Comparison of ENCODE assay signal across 24 cellular contexts in genomic region chr5:91365498-91365897, GRCh38.
"Had no signal": no experiment of that assay in that cellular context is flagged by ENCODE, and none has a peak within 500 bp of the region (broad histone marks: within the 10 kb centered on the region; RNA-seq: fewer than 3 reads in every experiment).

No MANE protein-coding gene starts in this region.

- H3K9ac ChIP-seq: neural progenitor cell had no signal

- ATAC-seq: heart left ventricle; left cardiac atrium; left ventricle myocardium superior; mucosa of descending colon; natural killer cell treated with Interleukin-12 subunit alpha and Interleukin-12 subunit beta and Interleukin-15 and Interleukin-18, amount 100 ng/mL, for 72 hours; stimulated activated effector memory CD8-positive, alpha-beta T cell treated with anti-CD3 and anti-CD28 coated beads, Interleukin-12 subunit alpha, Interleukin-12 subunit beta, amount 100 ng/mL, for 72 hours had no signal

- H3K27me3 ChIP-seq: esophagus squamous epithelium, heart left ventricle, hepatocyte, neural progenitor cell, sigmoid colon, stomach, transverse colon had no signal

- H3K4me3 ChIP-seq: coronary artery, esophagus squamous epithelium, heart left ventricle, hepatocyte, mucosa of descending colon, neural progenitor cell, prostate gland, sigmoid colon, stomach, thoracic aorta, transverse colon had no signal

- H3K4me2 ChIP-seq: hepatocyte, neural progenitor cell had no signal

- H2AFZ ChIP-seq: hepatocyte, neural progenitor cell had no signal

- H3K9me3 ChIP-seq: esophagus squamous epithelium, mucosa of descending colon, prostate gland, sigmoid colon, stomach, thoracic aorta, transverse colon had no signal

- H3K27ac ChIP-seq: coronary artery, esophagus squamous epithelium, heart left ventricle, hepatocyte, neural progenitor cell, prostate gland, sigmoid colon, stomach, thoracic aorta, transverse colon had no signal

- H3K4me1 ChIP-seq: prostate gland had no signal

- DNase-seq: dermis blood vessel endothelial cell; effector memory CD4-positive, alpha-beta T cell; esophagus squamous epithelium; heart left ventricle; left cardiac atrium; left ventricle myocardium superior; mesenchymal stem cell; mucosa of descending colon; naive B cell; right cardiac atrium; sigmoid colon; stimulated activated CD4-positive, alpha-beta T cell treated with anti-CD3 and anti-CD28 coated beads, Interleukin-2, amount 100 ng/mL, for 24 hours; stimulated activated CD4-positive, alpha-beta T cell treated with anti-CD3 and anti-CD28 coated beads, Interleukin-4, amount 100 ng/mL, for 24 hours; stimulated activated naive CD4-positive, alpha-beta T cell treated with Interleukin-2 at 50 U/mL for 16 hours; stomach; substantia nigra; transverse colon had no signal
